Comparison of ENCODE assay signal across 26 cellular contexts in the genomic region with DNA sequence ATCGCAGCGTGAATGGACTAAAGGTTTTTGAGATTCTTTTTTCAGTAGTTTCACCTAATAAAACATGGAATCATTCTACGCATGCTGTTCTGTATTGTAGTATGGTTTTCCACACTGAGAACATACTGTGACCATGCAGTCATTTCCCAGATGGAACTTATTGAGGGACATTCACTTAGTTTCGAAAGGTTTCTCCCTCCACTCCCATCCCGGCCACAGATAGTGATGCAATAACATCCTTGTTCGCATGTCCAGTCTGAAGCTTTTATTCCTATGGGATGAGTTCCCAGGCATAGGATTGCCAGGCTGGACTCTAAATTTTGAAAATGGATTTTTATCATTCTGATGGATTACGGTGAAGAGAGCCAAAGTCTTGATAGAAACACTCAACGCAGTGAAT.
"Had no signal": no experiment of that assay in that cellular context is flagged by ENCODE, and none has a peak within 500 bp of the region (broad histone marks: within the 10 kb centered on the region; RNA-seq: fewer than 3 reads in every experiment).

No MANE protein-coding gene starts in this region.

- H3K4me3 Mint-ChIP-seq: activated CD4-positive, alpha-beta T cell treated with anti-CD3 and anti-CD28 coated beads, Interleukin-2, amount 10 ng/mL, durations not matched to agents 24 days and 14 days; activated CD8-positive, alpha-beta T cell treated with anti-CD3 and anti-CD28 coated beads for 36 hours; activated T-cell treated with anti-CD3 and anti-CD28 coated beads, Interleukin-2, amount 50 U/mL, for 24 hours; brain; T-helper 1 cell treated with Interleukin-12 subunit alpha and Interleukin-12 subunit beta and Interleukin-4 antibody, amounts not matched to agents 30 μg/mL and 1 μg/mL, for 36 hours; T-helper 2 cell treated with Interferon-gamma antibody and Interleukin-4, amounts not matched to agents 5 μg/mL and 100 μg/mL, for 36 hours had no signal

- ATAC-seq: activated CD8-positive, alpha-beta T cell treated with anti-CD3 and anti-CD28 coated beads for 36 hours; activated naive CD4-positive, alpha-beta T cell treated with anti-CD3 and anti-CD28 coated beads, Interleukin-2, amount 50 U/mL, for 72 hours; Panc1 had no signal

- H3K27me3 ChIP-seq: SJCRH30 had no signal

- H3K36me3 Mint-ChIP-seq: activated naive CD4-positive, alpha-beta T cell treated with anti-CD3 and anti-CD28 coated beads, Interleukin-2, amount 50 U/mL, for 72 hours; brain had no signal

- H3K27ac Mint-ChIP-seq: activated CD4-positive, alpha-beta T cell treated with anti-CD3 and anti-CD28 coated beads, Interleukin-2, amount 10 ng/mL, durations not matched to agents 24 days and 14 days; activated CD8-positive, alpha-beta T cell treated with anti-CD3 and anti-CD28 coated beads for 36 hours; activated naive CD4-positive, alpha-beta T cell treated with anti-CD3 and anti-CD28 coated beads, Interleukin-2, amount 50 U/mL, for 72 hours; activated T-cell treated with anti-CD3 and anti-CD28 coated beads, Interleukin-2, amount 50 U/mL, for 24 hours; activated T-helper 2 cell treated with anti-CD3 and anti-CD28 coated beads, Interferon-gamma antibody, Interleukin-2, Interleukin-4, amounts not matched to agents 10 μg/mL and 5 μg/mL and 100 μg/mL, durations not matched to agents 14 hours and 24 hours and 36 hours; brain; T-helper 1 cell treated with Interleukin-12 subunit alpha and Interleukin-12 subunit beta and Interleukin-4 antibody, amounts not matched to agents 30 μg/mL and 1 μg/mL, for 36 hours; T-helper 2 cell treated with Interferon-gamma antibody and Interleukin-4, amounts not matched to agents 5 μg/mL and 100 μg/mL, for 36 hours had no signal

- H3K9me3 Mint-ChIP-seq: activated CD4-positive, alpha-beta T cell treated with anti-CD3 and anti-CD28 coated beads, Interleukin-2, amount 10 ng/mL, durations not matched to agents 24 days and 14 days; activated CD8-positive, alpha-beta T cell treated with anti-CD3 and anti-CD28 coated beads for 36 hours; activated naive CD4-positive, alpha-beta T cell treated with anti-CD3 and anti-CD28 coated beads, Interleukin-2, amount 50 U/mL, for 72 hours; activated T-cell treated with anti-CD3 and anti-CD28 coated beads, Interleukin-2, amount 50 U/mL, for 24 hours; activated T-helper 2 cell treated with anti-CD3 and anti-CD28 coated beads, Interferon-gamma antibody, Interleukin-2, Interleukin-4, amounts not matched to agents 10 μg/mL and 5 μg/mL and 100 μg/mL, durations not matched to agents 14 hours and 24 hours and 36 hours; brain; T-helper 1 cell treated with Interleukin-12 subunit alpha and Interleukin-12 subunit beta and Interleukin-4 antibody, amounts not matched to agents 30 μg/mL and 1 μg/mL, for 36 hours; T-helper 2 cell treated with Interferon-gamma antibody and Interleukin-4, amounts not matched to agents 5 μg/mL and 100 μg/mL, for 36 hours had no signal

- DNase-seq: activated CD4-positive, alpha-beta T cell treated with anti-CD3 and anti-CD28 coated beads, Interleukin-2, amount 10 ng/mL, durations not matched to agents 24 days and 14 days; activated CD4-positive, alpha-beta T cell treated with anti-CD3 and anti-CD28 coated beads, Interleukin-2, amount 50 U/mL, for 4 hours; activated CD8-positive, alpha-beta T cell treated with anti-CD3 and anti-CD28 coated beads for 36 hours; activated gamma-delta T cell; activated naive CD4-positive, alpha-beta T cell treated with Interleukin-2 at 50 U/mL for 16 hours; activated T-cell treated with anti-CD3 and anti-CD28 coated beads, Interleukin-2, amount 50 U/mL, for 24 hours; anterior cingulate cortex; caudate nucleus; NCI-H1105; NCI-H1436; NCI-H1694; NCI-H1930; NCI-H2081 treated with DMSO at 0.1 percent for 48 hours; NCI-H345; NCI-H524 treated with DMSO at 0.1 percent for 48 hours; SHP77; SJCRH30 had no signal

- H3K36me3 ChIP-seq: SJCRH30 had no signal

- H3K4me3 ChIP-seq: SJCRH30, SK-N-MC had no signal

- H3K4me1 Mint-ChIP-seq: activated CD4-positive, alpha-beta T cell treated with anti-CD3 and anti-CD28 coated beads, Interleukin-2, amount 10 ng/mL, durations not matched to agents 24 days and 14 days had no signal

- H3K27me3 Mint-ChIP-seq: activated CD4-positive, alpha-beta T cell treated with anti-CD3 and anti-CD28 coated beads, Interleukin-2, amount 10 ng/mL, durations not matched to agents 24 days and 14 days; activated CD8-positive, alpha-beta T cell treated with anti-CD3 and anti-CD28 coated beads for 36 hours; activated T-cell treated with anti-CD3 and anti-CD28 coated beads, Interleukin-2, amount 50 U/mL, for 24 hours had no signal

- H3K9me3 ChIP-seq: SJCRH30 had no signal

- FAIRE-seq: bronchial epithelial cell, TTC549 had no signal

- H3K27ac ChIP-seq: SJCRH30, SK-N-MC had no signal
